Comparison of ENCODE assay signal across 23 cellular contexts in the genomic region with DNA sequence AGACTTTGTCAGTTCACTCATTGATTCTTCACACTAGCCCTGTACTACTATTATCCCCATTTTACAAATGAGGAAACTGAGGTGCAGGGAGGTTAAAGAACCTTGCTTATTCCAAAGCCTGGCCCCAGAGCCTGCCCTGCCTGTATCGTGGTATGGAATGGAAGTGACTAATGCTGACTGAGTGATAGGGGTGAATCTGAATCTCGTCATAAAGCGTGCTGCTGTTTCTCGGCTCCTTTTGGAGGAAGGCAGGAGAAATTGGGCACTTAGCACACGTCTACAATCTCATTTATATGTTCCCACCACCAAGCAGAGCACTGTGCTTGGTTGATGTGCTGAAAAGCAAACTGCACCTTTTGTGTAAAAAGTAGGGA. TPM values are rescaled to one million over a fixed set of nuclear protein-coding genes. Genes with fewer than 3 reads are reported as not detected.
DNase-seq lines count a peak whose midpoint lies in the region; ATAC-seq, FAIRE-seq and TF ChIP-seq lines count a peak whose summit lies in the region.
"Had no signal": no experiment of that assay in that cellular context is flagged by ENCODE, and none has a peak within 500 bp of the region (broad histone marks: within the 10 kb centered on the region; RNA-seq: fewer than 3 reads in every experiment).

No MANE protein-coding gene starts in this region.

- intact Hi-C loops in breast epithelium (cut with DNase I; ENCODE audit: low total_unique reads): no loop called here

- no peak for FAIRE-seq in bronchial epithelial cell (lab: Jason Lieb, UNC)
- FAIRE-seq: A204.1 had no signal

- no peaks in the 10 kb centered on the region for H3K9me2 ChIP-seq in GM23248 (ENCODE audit: insufficient read depth)

- ATAC-seq in foreskin keratinocyte (peak; percentile 63), HG02852 (IDR thresholded peaks at IDR 0.05; ENCODE audit: unreplicated experiment) (no peak)

- H3K27ac ChIP-seq in GM23248 (no peak overlapping the region), foreskin keratinocyte (no peak overlapping the region), breast epithelium (no peak overlapping the region)
- H3K27ac ChIP-seq: KMS-11 had no signal

- H3F3A ChIP-seq in GM23248 (ENCODE audit: insufficient read depth): no peaks in the 10 kb centered on the region

- H3K27me3 ChIP-seq in GM23248 (replicated peaks; ENCODE audit: insufficient read depth) (no peaks in the 10 kb centered on the region), bronchial epithelial cell (ENCODE audit: control insufficient read depth, insufficient read depth, low read length) (no peaks in the 10 kb centered on the region), foreskin keratinocyte (no peaks in the 10 kb centered on the region), breast epithelium (no peaks in the 10 kb centered on the region)

- TF ChIP-seq CTCF in bronchial epithelial cell (IDR thresholded peaks at IDR 0.05; ENCODE audit: insufficient read depth, low read length, severe bottlenecking) (no peak), foreskin keratinocyte (conservative IDR thresholded peaks at IDR 0.05) (no peak), breast epithelium (IDR thresholded peaks at IDR 0.05) (no peak)

- no peak overlapping the region for H3K9ac ChIP-seq in GM23248
- H3K9ac ChIP-seq: KMS-11 had no signal

- H3K79me2 ChIP-seq in GM23248 (ENCODE audit: insufficient read depth): no peaks in the 10 kb centered on the region

- H3K4me2 ChIP-seq in GM23248 (ENCODE audit: unreplicated experiment): no peak overlapping the region
- H3K4me2 ChIP-seq: KMS-11 had no signal

- peak; percentile 39 for DNase-seq in GM23248
- peak; percentile 60 for DNase-seq in RKO (ENCODE audit: low spot score)
- DNase-seq in bronchial epithelial cell (ENCODE audit: low read depth): peak; percentile 20
- peak in 1 of 2 donors; percentile 37 for DNase-seq in foreskin keratinocyte
- DNase-seq in activated naive CD4-positive, alpha-beta T cell treated with anti-CD3 and anti-CD28 coated beads, Interleukin-2, amount 50 U/mL, for 16 hours: no peak
- no peak for DNase-seq in breast epithelium (ENCODE audit: low spot score in 2 of 2)
- no peak for DNase-seq in hippocampal formation (lab: John Stamatoyannopoulos, UW)
- DNase-seq: Caco-2; CD4-positive, alpha-beta T cell; GF-D8; MV-4-11; NCI-H187; NCI-H2107; NCI-H524; NCI-H82; OCI-M1; RPMI8226; SIG-M5 had no signal

- H3K9me3 ChIP-seq in GM23248 (ENCODE audit: low read depth): no peaks in the 10 kb centered on the region
- H3K9me3 ChIP-seq in breast epithelium: no peaks in the 10 kb centered on the region
- H3K9me3 ChIP-seq: Caco-2, HAP-1 had no signal

- in situ Hi-C loops in GM23248 (cut with MboI): no loop called here

- no peak overlapping the region for H2AFZ ChIP-seq in GM23248

- H4K20me1 ChIP-seq in GM23248 (ENCODE audit: insufficient read depth): no peaks in the 10 kb centered on the region

- TF ChIP-seq POLR2A in breast epithelium (IDR thresholded peaks at IDR 0.05): no peak

- H3K36me3 ChIP-seq in GM23248 (ENCODE audit: low read depth) (no peaks in the 10 kb centered on the region), bronchial epithelial cell (ENCODE audit: control insufficient read depth, insufficient read depth, low read length) (peaks cover 15% of the 10 kb centered on the region), breast epithelium (peaks cover 9% of the 10 kb centered on the region)
- H3K36me3 ChIP-seq: HAP-1 had no signal

- H3K4me1 ChIP-seq in GM23248 (ENCODE audit: insufficient read depth) (no peaks in the 10 kb centered on the region), foreskin keratinocyte (no peaks in the 10 kb centered on the region), breast epithelium (no peaks in the 10 kb centered on the region)
- H3K4me1 ChIP-seq: Caco-2 had no signal

- 33 to 37% methylated on average over 5 of the region's 5 CpGs for WGBS in GM23248 (ENCODE audit: low coverage in 1 of 2, low lambda C conversion rate in 2 of 2, missing lambda C conversion rate in 2 of 2), 2 experiments

- H3K4me3 ChIP-seq in GM23248 (no peak overlapping the region), bronchial epithelial cell (ENCODE audit: low read depth, low read length) (no peak overlapping the region), breast epithelium (no peak overlapping the region)
- H3K4me3 ChIP-seq: HAP-1 had no signal

RNA-seq across cellular contexts. Expression of a gene that starts 17.1 kb away (rescaled TPM):
- not detected in 2 replicates for total RNA-seq in GM23248 (2014; rRNA removed; shearing (Covaris generic))
- polyA plus RNA-seq in GM23248 (2016; fragmentation: Nextera tagmentation; extraction: Ambion mirVana) (not detected in 2 replicates), foreskin keratinocyte (not detected in 2 replicates)
- total RNA-seq in bronchial epithelial cell (not detected in 2 replicates), foreskin keratinocyte (not detected in 2 replicates), breast epithelium (not detected)
- total RNA-seq: Caco-2; CD4-positive, alpha-beta T cell had no signal
- polyA plus RNA-seq: BJ had no signal

RNA-seq across cellular contexts. Expression of a gene that starts 35.8 kb away (rescaled TPM):
- total RNA-seq in GM23248 (2014; rRNA removed; shearing (Covaris generic)): 53.1 and 57.9 TPM in 2 replicates
- polyA plus RNA-seq in GM23248 (2016; fragmentation: Nextera tagmentation; extraction: Ambion mirVana) (17.4 and 22.6 TPM in 2 replicates), foreskin keratinocyte (not detected in 2 replicates)
- total RNA-seq in bronchial epithelial cell (under 0.01 and 0.53 TPM in 2 replicates), foreskin keratinocyte (not detected in 2 replicates), breast epithelium (10 to 100 TPM; 29.4 to 39.5 (median 37.4) TPM)
- total RNA-seq: CD4-positive, alpha-beta T cell had no signal

Comparison
In these comparisons a context has a peak if more than half of its experiments do, and no peak if none do; other contexts are left out.
1. DNase-seq: peak in GM23248 (single experiment), RKO (single experiment) and bronchial epithelial cell (single experiment); none in activated naive CD4-positive, alpha-beta T cell treated with anti-CD3 and anti-CD28 coated beads, Interleukin-2, amount 50 U/mL, for 16 hours (single experiment), breast epithelium (0 of 2) and hippocampal formation (0 of 2).
2. RNA of a gene that starts 35.8 kb away (total RNA-seq): 53.1 to 57.9 TPM in GM23248 and 29.4 to 39.5 TPM in breast epithelium; under 0.01 to 0.53 TPM in bronchial epithelial cell and not detected in foreskin keratinocyte; every median in the first group is over 10 times any median in the second.